In genomic region chr1:66274634-66275033, GRCh38 we compare ENCODE assay signal across 10 cellular contexts.
A peak's percentile ranks its signal among the peaks of the same experiment; 100 is the strongest.
DNase-seq lines count a peak whose midpoint lies in the region; ATAC-seq and TF ChIP-seq lines count a peak whose summit lies in the region.
"Had no signal": no experiment of that assay in that cellular context is flagged by ENCODE, and none has a peak within 500 bp of the region (broad histone marks: within the 10 kb centered on the region; RNA-seq: fewer than 3 reads in every experiment).

No MANE protein-coding gene starts in this region.

- dilution Hi-C loops in IMR-90 (cut with HindIII; ENCODE audit: low sequenced_read_pairs, unreplicated experiment): no loop called here

- peak overlapping the region; percentile 81 for H2BK5ac ChIP-seq in IMR-90 (ENCODE audit: low read depth, low read length, poor library complexity, severe bottlenecking)

- no peak overlapping the region for H3K23ac ChIP-seq in IMR-90 (ENCODE audit: low read depth, low read length)

- H3K9me1 ChIP-seq in IMR-90 (ENCODE audit: insufficient read depth, low read length): peaks cover 5% of the 10 kb centered on the region; the same call in 1 of the 2 replicates

- H2BK20ac ChIP-seq in IMR-90 (ENCODE audit: low read depth, low read length): peak overlapping the region; percentile 86; the same call in 1 of the 2 replicates

- H2BK120ac ChIP-seq in IMR-90 (ENCODE audit: low read depth, low read length): peak overlapping the region; percentile 79

- H2AK9ac ChIP-seq in IMR-90 (replicated peaks; ENCODE audit: low read depth, low read length, poor library complexity): no peak overlapping the region

- in situ Hi-C loops in IMR-90 (cut with MboI; ENCODE audit: low sequenced_read_pairs): loop anchor here (5.0 to 25.0 kb wide), 2 partner anchors 58 to 463 kb away; no protein-coding TSS in a partner anchor

- CTCF ChIA-PET in IMR-90 (lab: Yijun Ruan, JAX): interaction anchor here (0.6 to 1.5 kb wide), 3 partner anchors 59 to 1296 kb away, joined by 3 read pairs; no protein-coding TSS in a partner anchor

- no peak overlapping the region for H3K9ac ChIP-seq in IMR-90 (ENCODE audit: low read depth, low read length)

- TF ChIP-seq CTCF in IMR-90 (conservative IDR thresholded peaks at IDR 0.05; ENCODE audit: low read depth, low read length) (no peak), dorsolateral prefrontal cortex (IDR thresholded peaks at IDR 0.05 in 54 of 56, conservative IDR thresholded peaks at IDR 0.05 in 2 of 56; ENCODE audit: low read depth in 1 of 56, partially characterized antibody in 56 of 56) (no peak)

- peak overlapping the region in 1 of 2 experiments; percentile 70; a peak in 2 of 4 replicates for H4K8ac ChIP-seq in IMR-90 (ENCODE audit: low read depth in 2 of 2, low read length in 2 of 2)

- H3K27me3 ChIP-seq in IMR-90 (ENCODE audit: control insufficient read depth, insufficient read depth, low read length) (no peaks in the 10 kb centered on the region), dorsolateral prefrontal cortex (no peaks in the 10 kb centered on the region)

- H4K20me1 ChIP-seq in IMR-90 (ENCODE audit: insufficient read depth, low read length): no peaks in the 10 kb centered on the region

- 0 out of 4 replicates have a peak, but pooled peaks cover 0 to 3% of the 10 kb centered on the region in 2 experiments for H3K79me1 ChIP-seq in IMR-90 (ENCODE audit: low read depth in 1 of 2, low read length in 2 of 2)

- intact Hi-C loops in IMR-90 (cut with micrococcal nuclease): no loop called here
- intact Hi-C loops in dorsolateral prefrontal cortex (cut with DNase I): loop anchor here (5.0 kb wide), 2 partner anchors 58 to 78 kb away; no protein-coding TSS in a partner anchor

- TF ChIP-seq RAD21 in IMR-90 (IDR thresholded peaks at IDR 0.05; ENCODE audit: low read length): no peak

- H3K4me3 ChIP-seq in IMR-90 (ENCODE audit: insufficient read depth, low read depth, low read length) (no peak overlapping the region), dorsolateral prefrontal cortex (no peak overlapping the region)

- no peak overlapping the region for H4K91ac ChIP-seq in IMR-90 (ENCODE audit: insufficient read depth, low read depth, low read length)

- H3K14ac ChIP-seq in IMR-90 (replicated peaks; ENCODE audit: low read depth, low read length): 0 out of 2 replicates have a peak overlapping the region, but pooled peaks have one; percentile 70

- H3K9me3 ChIP-seq in IMR-90 (ENCODE audit: control insufficient read depth, insufficient read depth, low read length): no peaks in the 10 kb centered on the region

- peak overlapping the region; percentile 83; the same call in 1 of the 2 replicates for H4K5ac ChIP-seq in IMR-90 (ENCODE audit: low read depth, low read length)

- no peak overlapping the region for H3K56ac ChIP-seq in IMR-90 (ENCODE audit: extremely low read depth, insufficient read depth, low read length)

- POLR2A ChIA-PET in IMR-90 (lab: Charles Lee; ENCODE audit: unreplicated experiment): interaction anchor here (0.7 to 0.9 kb wide), 2 partner anchors 10 to 57 kb away, joined by 4 to 5 read pairs; no protein-coding TSS in a partner anchor

- WGBS in IMR-90 (ENCODE audit: extremely low coverage in 2 of 2, insufficient read length in 1 of 2), 2 experiments: no CpG with 5 or more reads among the region's 1 CpG

- peak overlapping the region; percentile 96; the same call in 1 of the 2 replicates for H3K18ac ChIP-seq in IMR-90 (ENCODE audit: low read depth, low read length)

- peak overlapping the region; percentile 89; the same call in 1 of the 2 replicates for H2AK5ac ChIP-seq in IMR-90 (ENCODE audit: low read depth, low read length)

- peak overlapping the region; percentile 59 for H3K4ac ChIP-seq in IMR-90 (ENCODE audit: low read depth, low read length)

- no peaks in the 10 kb centered on the region for H3K36me3 ChIP-seq in IMR-90 (ENCODE audit: control insufficient read depth, insufficient read depth, low read length)

- peaks cover 23% of the 10 kb centered on the region for H3K4me1 ChIP-seq in IMR-90 (ENCODE audit: control insufficient read depth, insufficient read depth, low read length)

- H3K4me2 ChIP-seq in IMR-90 (ENCODE audit: low read depth, low read length): no peak overlapping the region

- no peak overlapping the region for H2AFZ ChIP-seq in IMR-90 (replicated peaks; ENCODE audit: low read length, poor library complexity)

- no TSS peak for BruUV-seq in IMR-90 (replicated peaks; lab: Mats Ljungman, UMichigan)

- H3K27ac ChIP-seq in IMR-90 (ENCODE audit: insufficient read depth, low read length) (no peak overlapping the region), dorsolateral prefrontal cortex (peak overlapping the region in 55 of 59 donors; percentile 53 to 98 (median 92))

- ATAC-seq in GM21515 (IDR thresholded peaks at IDR 0.05; ENCODE audit: unreplicated experiment) (peak; percentile 34), IMR-90 (ENCODE audit: low read depth) (peak; percentile 36; the same call in 1 of the 2 replicates)

- DNase-seq in Daoy (ENCODE audit: low read depth) (peak; percentile 42), IMR-90 (peak; percentile 80), dorsolateral prefrontal cortex (no peak), NCI-H1930 (lab: John Stamatoyannopoulos, UW) (no peak), ureter (ENCODE audit: low spot score) (no peak), retina (no peak)
- DNase-seq in activated CD8-positive, alpha-beta memory T cell treated with anti-CD3 and anti-CD28 coated beads for 24 hours: no peak
- DNase-seq: activated CD4-positive, alpha-beta T cell treated with anti-CD3 and anti-CD28 coated beads, Interleukin-2, amount 50 U/mL, for 4 hours; DND-41 had no signal

- H2BK15ac ChIP-seq in IMR-90 (ENCODE audit: low read depth, low read length): peak overlapping the region; percentile 78; the same call in 2 of the 3 replicates

- TF ChIP-seq POLR2A in IMR-90 (IDR thresholded peaks at IDR 0.05; ENCODE audit: low read depth, low read length): no peak

TF ChIP-seq in IMR-90, 13 proteins besides CTCF, POLR2A, EP300 and RAD21:
- TF ChIP-seq SMC3 (IDR thresholded peaks at IDR 0.05; ENCODE audit: low read depth, low read length): no peak
- TF ChIP-seq MAFK (IDR thresholded peaks at IDR 0.05; ENCODE audit: low read depth, low read length): no peak
- peak; percentile 48; the same call in 1 of the 2 replicates for TF ChIP-seq RFX5 (IDR thresholded peaks at IDR 0.05; ENCODE audit: low read depth, low read length)
- 0 out of 2 replicates have a peak, but pooled peaks have one; percentile 21 for TF ChIP-seq FOS (IDR thresholded peaks at IDR 0.05; ENCODE audit: low read depth, low read length)
- no peak for TF ChIP-seq NFE2L2 (IDR thresholded peaks at IDR 0.05; ENCODE audit: low read depth, low read length)
- TF ChIP-seq CEBPB (IDR thresholded peaks at IDR 0.05; ENCODE audit: low read depth, low read length): no peak
- no peak for TF ChIP-seq MXI1 (IDR thresholded peaks at IDR 0.05; ENCODE audit: borderline replicate concordance, low read depth, low read length)
TF ChIP-seq in IMR-90: peak in this region for 2.

Comparison
In these comparisons a context has a peak if more than half of its experiments do, and no peak if none do; other contexts are left out.
1. DNase-seq: peak in Daoy (single experiment) and IMR-90 (single experiment); none in dorsolateral prefrontal cortex (0 of 10), NCI-H1930 (0 of 2), ureter (single experiment), retina (single experiment) and activated CD8-positive, alpha-beta memory T cell treated with anti-CD3 and anti-CD28 coated beads for 24 hours (single experiment).